ENCODE assay signal across 8 cellular contexts in genomic region chr1:52926864-52927218, GRCh38. TPM values are rescaled to one million over a fixed set of nuclear protein-coding genes. Genes with fewer than 3 reads are reported as not detected.
DNase-seq lines count a peak whose midpoint lies in the region; ATAC-seq and TF ChIP-seq lines count a peak whose summit lies in the region.

No MANE protein-coding gene starts in this region.

- in situ Hi-C loops in HAP-1 (cut with MboI; ENCODE audit: low sequenced_read_pairs) (no loop called here), astrocyte of the spinal cord (cut with HindIII; ENCODE audit: low sequenced_read_pairs) (no loop called here)

- no peak overlapping the region for H3K27ac Mint-ChIP-seq in mesothelial cell of epicardium

- no peak for ATAC-seq in GM18909 (IDR thresholded peaks at IDR 0.05; ENCODE audit: poor library complexity, unreplicated experiment)
- no peak for ATAC-seq in GM21423 (IDR thresholded peaks at IDR 0.05; ENCODE audit: unreplicated experiment)

- H3K4me3 ChIP-seq in AG04450 (ENCODE audit: low read depth, low read length) = peak overlapping the region; percentile 80
- H3K4me3 ChIP-seq in HAP-1 = peak overlapping the region; percentile 48
- peak overlapping the region; percentile 76 for H3K4me3 ChIP-seq in astrocyte of the spinal cord (ENCODE audit: low read depth, low read length)

- POLR2A ChIA-PET in AG04450 (lab: Yijun Ruan, JAX) = interaction anchor here (0.7 kb wide), 2 partner anchors 117 to 221 kb away, joined by 3 to 4 read pairs; no protein-coding TSS in a partner anchor

- peak overlapping the region; percentile 75 for H3K4me3 Mint-ChIP-seq in mesothelial cell of epicardium

- H3K36me3 ChIP-seq in HAP-1 (replicated peaks) = no peaks in the 10 kb centered on the region

- no peaks in the 10 kb centered on the region for H3K9me3 Mint-ChIP-seq in mesothelial cell of epicardium

- no peak for DNase-seq in AG04450 (ENCODE audit: low read depth, low spot score)
- DNase-seq in HAP-1 (ENCODE audit: low spot score in 2 of 2) = no peak
- no peak for DNase-seq in astrocyte of the spinal cord (ENCODE audit: low read depth, low spot score)
- DNase-seq in mesothelial cell of epicardium (ENCODE audit: low spot score in 2 of 2, unreplicated experiment in 2 of 2) = no peak
- no peak for DNase-seq in SW480 (ENCODE audit: low spot score)
- no peak for DNase-seq in Ammon's horn (ENCODE audit: low spot score)

- H3K4me1 ChIP-seq in HAP-1 = peaks cover 8% of the 10 kb centered on the region

- H3K27ac ChIP-seq in AG04450 (ENCODE audit: low read depth, low read length) = no peak overlapping the region

- peaks cover 9% of the 10 kb centered on the region for H3K4me1 Mint-ChIP-seq in mesothelial cell of epicardium

- peaks cover 46% of the 10 kb centered on the region for H3K27me3 Mint-ChIP-seq in mesothelial cell of epicardium (ENCODE audit: low read depth)

- H3K9me3 ChIP-seq in AG04450 (ENCODE audit: control insufficient read depth, insufficient read depth, low read length) (no peaks in the 10 kb centered on the region; the same call in none of the 2 replicates), HAP-1 (no peaks in the 10 kb centered on the region)

- no peaks in the 10 kb centered on the region for H3K36me3 Mint-ChIP-seq in mesothelial cell of epicardium

- CTCF ChIA-PET in AG04450 (lab: Charles Lee) = interaction anchor here (0.6 kb wide), 1 partner anchor 11 kb away, joined by 6 read pairs; no protein-coding TSS in a partner anchor

- H3K27me3 ChIP-seq in AG04450 (ENCODE audit: control insufficient read depth, insufficient read depth, low read length) (no peaks in the 10 kb centered on the region), HAP-1 (ENCODE audit: low read depth) (no peaks in the 10 kb centered on the region)

- no peak for TF ChIP-seq CTCF in AG04450 (IDR thresholded peaks at IDR 0.05; ENCODE audit: low read depth, low read length)
- no peak for TF ChIP-seq CTCF in astrocyte of the spinal cord (IDR thresholded peaks at IDR 0.05; ENCODE audit: low read depth, low read length)
- no peak for TF ChIP-seq CTCF in mesothelial cell of epicardium (IDR thresholded peaks at IDR 0.05; ENCODE audit: unreplicated experiment)

RNA-seq across cellular contexts. Expression of gene SCP2, which starts 0.2 kb away (rescaled TPM):
- 164 and 278 TPM in 2 replicates for polyA plus RNA-seq in AG04450 (2011; rRNA removed)
- 52.5 and 70.3 TPM in 2 replicates for polyA minus RNA-seq in AG04450 (2011; rRNA and poly(A)+ RNA removed)
- total RNA-seq in mesothelial cell of epicardium = 55.8 to 58.9 TPM (median 56.5 TPM) in 3 replicates

RNA-seq across cellular contexts. Expression of gene ECHDC2, which starts 5.3 kb away (rescaled TPM):
- 54.6 and 55.4 TPM in 2 replicates for polyA plus RNA-seq in AG04450 (2011; rRNA removed)
- polyA minus RNA-seq in AG04450 (2011; rRNA and poly(A)+ RNA removed) = 24.8 and 26.6 TPM in 2 replicates
- total RNA-seq in mesothelial cell of epicardium = 176 to 180 TPM (median 178 TPM) in 3 replicates
